ENCODE assay signal across 16 cellular contexts in genomic region chr19:18513868-18514267, GRCh38. TPM values are rescaled to one million over a fixed set of nuclear protein-coding genes. Genes with fewer than 3 reads are reported as not detected.
DNase-seq lines count a peak whose midpoint lies in the region; ATAC-seq and TF ChIP-seq lines count a peak whose summit lies in the region.
"Had no signal": no experiment of that assay in that cellular context is flagged by ENCODE, and none has a peak within 500 bp of the region (broad histone marks: within the 10 kb centered on the region; RNA-seq: fewer than 3 reads in every experiment).

No MANE protein-coding gene starts in this region.

- WGBS in gastroesophageal sphincter (ENCODE audit: low coverage in 1 of 2), 2 donors, result 47 to 65% methylated on average over 4 to 8 of the region's 11 CpGs

- no peaks in the 10 kb centered on the region for H3K36me3 Mint-ChIP-seq in activated naive CD4-positive, alpha-beta T cell treated with anti-CD3 and anti-CD28 coated beads, Interleukin-2, amount 50 U/mL, for 24 hours
- no peaks in the 10 kb centered on the region for H3K36me3 Mint-ChIP-seq in osteocyte (ENCODE audit: unreplicated experiment)

- peak overlapping the region in 3 of 4 donors; percentile 25 to 57 (median 57) for H3K27ac ChIP-seq in gastroesophageal sphincter
- peak overlapping the region; percentile 44 to 80 for H3K27ac ChIP-seq in uterus

- no peaks in the 10 kb centered on the region for H3K27me3 Mint-ChIP-seq in activated naive CD4-positive, alpha-beta T cell treated with anti-CD3 and anti-CD28 coated beads, Interleukin-2, amount 50 U/mL, for 24 hours
- H3K27me3 Mint-ChIP-seq in osteocyte (ENCODE audit: unreplicated experiment), result no peaks in the 10 kb centered on the region
- H3K27me3 Mint-ChIP-seq: activated T-helper 17 cell treated with anti-CD3 and anti-CD28 coated beads, Interleukin-2, amount 50 U/mL, for 72 hours had no signal

- H3K27me3 ChIP-seq in gastroesophageal sphincter (no peaks in the 10 kb centered on the region), uterus (no peaks in the 10 kb centered on the region)

- H3K4me1 ChIP-seq in gastroesophageal sphincter (peaks cover 0 to 91% (median 51%) of the 10 kb centered on the region in 3 donors), uterus (peaks cover 0 to 22% of the 10 kb centered on the region in 2 donors)

- H3K9me3 Mint-ChIP-seq in activated naive CD4-positive, alpha-beta T cell treated with anti-CD3 and anti-CD28 coated beads, Interleukin-2, amount 50 U/mL, for 24 hours, result no peaks in the 10 kb centered on the region
- no peaks in the 10 kb centered on the region for H3K9me3 Mint-ChIP-seq in osteocyte (ENCODE audit: unreplicated experiment)
- H3K9me3 Mint-ChIP-seq: activated T-helper 17 cell treated with anti-CD3 and anti-CD28 coated beads, Interleukin-2, amount 50 U/mL, for 72 hours had no signal

- H3K9me3 ChIP-seq in gastroesophageal sphincter (no peaks in the 10 kb centered on the region), uterus (no peaks in the 10 kb centered on the region)

- H3K4me3 Mint-ChIP-seq in activated naive CD4-positive, alpha-beta T cell treated with anti-CD3 and anti-CD28 coated beads, Interleukin-2, amount 50 U/mL, for 24 hours, result peak overlapping the region; percentile 19
- H3K4me3 Mint-ChIP-seq in osteocyte (ENCODE audit: unreplicated experiment), result no peak overlapping the region

- TF ChIP-seq CTCF in gastroesophageal sphincter (IDR thresholded peaks at IDR 0.05) (no peak), osteocyte (IDR thresholded peaks at IDR 0.05) (no peak), uterus (IDR thresholded peaks at IDR 0.05) (no peak)

- ATAC-seq in gastroesophageal sphincter, result no peak
- ATAC-seq: activated T-helper 17 cell treated with anti-CD3 and anti-CD28 coated beads, Interleukin-2, amount 50 U/mL, for 72 hours had no signal

- H3K4me3 ChIP-seq in gastroesophageal sphincter (no peak overlapping the region), uterus (no peak overlapping the region)
- H3K4me3 ChIP-seq: lung had no signal

- H3K4me1 Mint-ChIP-seq in activated naive CD4-positive, alpha-beta T cell treated with anti-CD3 and anti-CD28 coated beads, Interleukin-2, amount 50 U/mL, for 24 hours, result peaks cover 41% of the 10 kb centered on the region
- peaks cover 34% of the 10 kb centered on the region for H3K4me1 Mint-ChIP-seq in osteocyte (ENCODE audit: unreplicated experiment)

- no peak for TF ChIP-seq EP300 in gastroesophageal sphincter (IDR thresholded peaks at IDR 0.05)

- H3K36me3 ChIP-seq in gastroesophageal sphincter (no peaks in the 10 kb centered on the region), uterus (no peaks in the 10 kb centered on the region)

- intact Hi-C loops in uterus (cut with DNase I; ENCODE audit: low total_unique reads), result no loop called here

- no peak for DNase-seq in activated naive CD4-positive, alpha-beta T cell treated with Interleukin-2 at 50 U/mL for 16 hours
- DNase-seq in osteocyte (ENCODE audit: extremely low spot score, unreplicated experiment) (no peak), uterus (peak; percentile 58 to 66), T1000 (lab: John Stamatoyannopoulos, UW) (no peak), NCI-H2107 (lab: John Stamatoyannopoulos, UW) (no peak)
- no peak for DNase-seq in stimulated activated CD4-positive, alpha-beta T cell treated with anti-CD3 and anti-CD28 coated beads, Interleukin-4, amount 100 ng/mL, for 24 hours
- DNase-seq: activated CD4-positive, alpha-beta T cell treated with anti-CD3 and anti-CD28 coated beads for 48 hours; aorta; NCI-H1048; SHP77; stimulated activated naive CD4-positive, alpha-beta T cell; T-helper 9 cell had no signal

- H3K27ac Mint-ChIP-seq in activated naive CD4-positive, alpha-beta T cell treated with anti-CD3 and anti-CD28 coated beads, Interleukin-2, amount 50 U/mL, for 24 hours, result no peak overlapping the region
- H3K27ac Mint-ChIP-seq in osteocyte (ENCODE audit: unreplicated experiment), result peak overlapping the region; percentile 89

- TF ChIP-seq POLR2A in gastroesophageal sphincter (IDR thresholded peaks at IDR 0.05) (no peak), uterus (IDR thresholded peaks at IDR 0.05) (no peak)

RNA-seq across cellular contexts. Expression of gene ELL, which starts 8.0 kb away (rescaled TPM):
- total RNA-seq in gastroesophageal sphincter, result 10 to 100 TPM; 12.5 to 19.0 (median 14.7) TPM
- 17.6 and 18.3 TPM in 2 replicates for total RNA-seq in osteocyte
- total RNA-seq in uterus, result 10 to 100 TPM in 3 of 4 donors, 1 to 10 TPM in 1; 4.1 to 43.5 (median 21.7) TPM

RNA-seq across cellular contexts. Expression of gene FKBP8, which starts 29.5 kb away (rescaled TPM):
- total RNA-seq in gastroesophageal sphincter, result 100 to 1,000 TPM; 408 to 436 (median 418) TPM
- total RNA-seq in osteocyte, result 242 and 253 TPM in 2 replicates
- 100 to 1,000 TPM; 139 to 273 (median 205) TPM for total RNA-seq in uterus

RNA-seq across cellular contexts. Expression of gene KXD1, which starts 43.8 kb away (rescaled TPM):
- total RNA-seq in gastroesophageal sphincter (100 to 1,000 TPM; 130 to 137 (median 135) TPM), osteocyte (66.5 and 70.6 TPM in 2 replicates), uterus (100 to 1,000 TPM in 1 of 4 donors, 10 to 100 TPM in 3; 30.3 to 113 (median 82.5) TPM)

RNA-seq across cellular contexts. Expression of gene UBA52, which starts 57.8 kb away (rescaled TPM):
- 100 to 1,000 TPM; 371 to 644 (median 574) TPM for total RNA-seq in gastroesophageal sphincter
- total RNA-seq in osteocyte, result 1,032 and 1,081 TPM in 2 replicates
- 1,000 to 10,000 TPM in 2 of 4 donors, 100 to 1,000 TPM in 2; 295 to 1,369 (median 721) TPM for total RNA-seq in uterus

Comparison
In these comparisons a context has a peak if more than half of its experiments do, and no peak if none do; other contexts are left out.
1. DNase-seq: peak in uterus (2 of 2); none in activated naive CD4-positive, alpha-beta T cell treated with Interleukin-2 at 50 U/mL for 16 hours (single experiment), osteocyte (single experiment), stimulated activated CD4-positive, alpha-beta T cell treated with anti-CD3 and anti-CD28 coated beads, Interleukin-4, amount 100 ng/mL, for 24 hours (single experiment), T1000 (single experiment) and NCI-H2107 (single experiment).